ENCODE assay signal across 29 cellular contexts in genomic region chr10:110847351-110847750, GRCh38. TPM values are rescaled to one million over a fixed set of nuclear protein-coding genes. Genes with fewer than 3 reads are reported as not detected.
DNase-seq lines count a peak whose midpoint lies in the region; ATAC-seq and TF ChIP-seq lines count a peak whose summit lies in the region.
"Had no signal": no experiment of that assay in that cellular context is flagged by ENCODE, and none has a peak within 500 bp of the region (broad histone marks: within the 10 kb centered on the region; RNA-seq: fewer than 3 reads in every experiment).

No MANE protein-coding gene starts in this region.

- H3K4me2 ChIP-seq in neuronal stem cell (ENCODE audit: insufficient read depth, low read length, poor library complexity, severe bottlenecking): no peak overlapping the region

- H3K9me3 ChIP-seq in esophagus squamous epithelium (no peaks in the 10 kb centered on the region), neuronal stem cell (replicated peaks in 1 of 2; ENCODE audit: control insufficient read depth in 2 of 2, insufficient read depth in 1 of 2, low read depth in 1 of 2, low read length in 2 of 2) (no peaks in the 10 kb centered on the region), breast epithelium (no peaks in the 10 kb centered on the region)
- H3K9me3 ChIP-seq: left lung, SJSA1, tibial nerve had no signal

- H3K9me3 Mint-ChIP-seq in stimulated activated naive CD8-positive, alpha-beta T cell treated with anti-CD3 and anti-CD28 coated beads, Interleukin-15, amount 100 ng/mL, for 72 hours: peaks cover 4 to 7% of the 10 kb centered on the region in 2 donors
- no peaks in the 10 kb centered on the region for H3K9me3 Mint-ChIP-seq in HFFc6
- H3K9me3 Mint-ChIP-seq: activated T-helper 1 cell treated with anti-CD3 and anti-CD28 coated beads, Interleukin-12 subunit alpha, Interleukin-12 subunit beta, Interleukin-2, Interleukin-4 antibody, amounts not matched to agents 30 ng/mL and 10 ng/mL and 1 ng/mL, durations not matched to agents 14 hours and 24 hours and 36 hours; CD8-positive, alpha-beta memory T cell; memory B cell had no signal

- H3K4me1 Mint-ChIP-seq in stimulated activated naive CD8-positive, alpha-beta T cell treated with anti-CD3 and anti-CD28 coated beads, Interleukin-15, amount 100 ng/mL, for 72 hours: peaks cover 97% of the 10 kb centered on the region
- H3K4me1 Mint-ChIP-seq in HFFc6 (ENCODE audit: low read depth): peaks cover 9% of the 10 kb centered on the region

- no peak overlapping the region for H3K14ac ChIP-seq in neuronal stem cell (ENCODE audit: low read length)

- H3K18ac ChIP-seq in neuronal stem cell (ENCODE audit: low read length): no peak overlapping the region

- no peak overlapping the region for H3K4me3 Mint-ChIP-seq in stimulated activated naive CD8-positive, alpha-beta T cell treated with anti-CD3 and anti-CD28 coated beads, Interleukin-15, amount 100 ng/mL, for 72 hours
- no peak overlapping the region for H3K4me3 Mint-ChIP-seq in HFFc6
- H3K4me3 Mint-ChIP-seq: activated T-helper 1 cell treated with anti-CD3 and anti-CD28 coated beads, Interleukin-12 subunit alpha, Interleukin-12 subunit beta, Interleukin-2, Interleukin-4 antibody, amounts not matched to agents 30 ng/mL and 10 ng/mL and 1 ng/mL, durations not matched to agents 14 hours and 24 hours and 36 hours; CD8-positive, alpha-beta memory T cell; effector memory CD8-positive, alpha-beta T cell; memory B cell; T-cell had no signal

- no peak overlapping the region for H3K9ac ChIP-seq in neuronal stem cell (ENCODE audit: low read depth, low read length, poor library complexity)

- H4K8ac ChIP-seq in neuronal stem cell (ENCODE audit: low read depth, low read length): no peak overlapping the region

- H3K27ac Mint-ChIP-seq in stimulated activated naive CD8-positive, alpha-beta T cell treated with anti-CD3 and anti-CD28 coated beads, Interleukin-15, amount 100 ng/mL, for 72 hours: no peak overlapping the region
- no peak overlapping the region for H3K27ac Mint-ChIP-seq in HFFc6
- H3K27ac Mint-ChIP-seq: effector memory CD8-positive, alpha-beta T cell had no signal

- H3K27ac ChIP-seq in esophagus squamous epithelium: peak overlapping the region in 3 of 4 donors; percentile 76 to 91 (median 90)
- H3K27ac ChIP-seq in neuronal stem cell (replicated peaks; ENCODE audit: low read length): no peak overlapping the region
- no peak overlapping the region for H3K27ac ChIP-seq in breast epithelium
- H3K27ac ChIP-seq: left lung, SJSA1 had no signal

- no peak for TF ChIP-seq POLR2A in esophagus squamous epithelium (IDR thresholded peaks at IDR 0.05)
- TF ChIP-seq POLR2A in breast epithelium (IDR thresholded peaks at IDR 0.05): no peak

- H3K4me3 ChIP-seq in esophagus squamous epithelium (no peak overlapping the region), neuronal stem cell (ENCODE audit: low read length in 2 of 2) (no peak overlapping the region), breast epithelium (no peak overlapping the region)
- H3K4me3 ChIP-seq: left lung, SJSA1, tibial nerve had no signal

- H2AFZ ChIP-seq in neuronal stem cell (ENCODE audit: low read length): peak overlapping the region; percentile 27

- 81 to 85% methylated on average over 5 to 6 of the region's 6 CpGs for WGBS in esophagus squamous epithelium, 2 donors
- no CpG with 5 or more reads among the region's 6 CpGs for WGBS in neuronal stem cell (ENCODE audit: extremely low coverage in 2 of 2, insufficient read length in 2 of 2, insufficient replicate concordance in 1 of 2), 2 donors

- ATAC-seq in stimulated activated naive CD8-positive, alpha-beta T cell treated with anti-CD3 and anti-CD28 coated beads, Interleukin-15, Interleukin-2, amounts not matched to agents 100 U/mL and 50 U/mL, for 24 hours: no peak
- ATAC-seq in stimulated activated naive CD8-positive, alpha-beta T cell treated with anti-CD3 and anti-CD28 coated beads, Interleukin-15, amount 100 ng/mL, for 72 hours: no peak
- ATAC-seq: effector memory CD8-positive, alpha-beta T cell; left lung; T-cell had no signal

- H3K36me3 Mint-ChIP-seq in HFFc6 (ENCODE audit: low read depth): no peaks in the 10 kb centered on the region
- H3K36me3 Mint-ChIP-seq: CD8-positive, alpha-beta memory T cell; T-cell had no signal

- no peaks in the 10 kb centered on the region for H3K27me3 ChIP-seq in esophagus squamous epithelium
- H3K27me3 ChIP-seq in neuronal stem cell (ENCODE audit: control insufficient read depth in 3 of 3, insufficient read depth in 3 of 3, low read depth in 1 of 3, low read length in 3 of 3): no peaks in the 10 kb centered on the region
- H3K27me3 ChIP-seq in breast epithelium: no peaks in the 10 kb centered on the region
- H3K27me3 ChIP-seq: left lung, SJSA1, tibial nerve had no signal

- H2BK12ac ChIP-seq in neuronal stem cell (ENCODE audit: low read length): no peak overlapping the region

- no peak overlapping the region for H4K91ac ChIP-seq in neuronal stem cell (ENCODE audit: low read depth, low read length, poor library complexity)

- H3K36me3 ChIP-seq in esophagus squamous epithelium (no peaks in the 10 kb centered on the region), neuronal stem cell (replicated peaks in 1 of 2; ENCODE audit: control insufficient read depth in 2 of 2, insufficient read depth in 2 of 2, low read length in 2 of 2) (no peaks in the 10 kb centered on the region), breast epithelium (no peaks in the 10 kb centered on the region)
- H3K36me3 ChIP-seq: left lung, SJSA1, tibial nerve had no signal

- H2AK5ac ChIP-seq in neuronal stem cell (ENCODE audit: low read depth, low read length): no peak overlapping the region

- TF ChIP-seq CTCF in esophagus squamous epithelium (IDR thresholded peaks at IDR 0.05): no peak
- TF ChIP-seq CTCF in breast epithelium (IDR thresholded peaks at IDR 0.05): no peak
- TF ChIP-seq CTCF in HFFc6 (IDR thresholded peaks at IDR 0.05): no peak

- H2BK15ac ChIP-seq in neuronal stem cell (ENCODE audit: low read length): no peak overlapping the region

- H2BK5ac ChIP-seq in neuronal stem cell (ENCODE audit: low read length): no peak overlapping the region

- H3K79me1 ChIP-seq in neuronal stem cell (ENCODE audit: low read depth, low read length): no peaks in the 10 kb centered on the region

- H3K23ac ChIP-seq in neuronal stem cell (ENCODE audit: low read depth, low read length, poor library complexity): no peak overlapping the region

- no peaks in the 10 kb centered on the region for H3K27me3 Mint-ChIP-seq in stimulated activated naive CD8-positive, alpha-beta T cell treated with anti-CD3 and anti-CD28 coated beads, Interleukin-15, amount 100 ng/mL, for 72 hours
- peaks cover 23% of the 10 kb centered on the region for H3K27me3 Mint-ChIP-seq in HFFc6 (ENCODE audit: insufficient read depth)
- H3K27me3 Mint-ChIP-seq: effector memory CD8-positive, alpha-beta T cell; memory B cell; T-cell had no signal

- H2BK120ac ChIP-seq in neuronal stem cell (ENCODE audit: low read depth, low read length): no peak overlapping the region

- intact Hi-C loops in esophagus squamous epithelium (cut with DNase I) (no loop called here), breast epithelium (cut with DNase I; ENCODE audit: low total_unique reads) (no loop called here)

- no peak overlapping the region for H3K4ac ChIP-seq in neuronal stem cell (ENCODE audit: low read length)

- peak; percentile 2 for DNase-seq in stimulated activated naive CD8-positive, alpha-beta T cell treated with anti-CD3 and anti-CD28 coated beads, Interleukin-15, Interleukin-2, amounts not matched to agents 100 U/mL and 50 U/mL, for 24 hours
- DNase-seq in stimulated activated naive CD8-positive, alpha-beta T cell treated with anti-CD3 and anti-CD28 coated beads, Interleukin-15, amount 100 ng/mL, for 72 hours: no peak
- DNase-seq in esophagus squamous epithelium (lab: John Stamatoyannopoulos, UW): no peak
- DNase-seq in neuronal stem cell (ENCODE audit: low spot score): no peak
- DNase-seq in cerebellar nuclear complex (lab: John Stamatoyannopoulos, UW): no peak
- no peak for DNase-seq in NCI-H1092 treated with DMSO at 0.1 percent for 48 hours (lab: John Stamatoyannopoulos, UW)
- no peak for DNase-seq in breast epithelium (ENCODE audit: low spot score in 2 of 2)
- DNase-seq in HFFc6: no peak
- DNase-seq: activated CD4-positive, alpha-beta T cell treated with anti-CD3 and anti-CD28 coated beads, Interleukin-2, amount 50 U/mL, for 4 hours; activated CD4-positive, CD25-positive, alpha-beta regulatory T cell; activated naive CD4-positive, alpha-beta T cell treated with anti-CD3 and anti-CD28 coated beads, Interleukin-2, amount 50 U/mL, for 16 hours; anterior cingulate cortex; CD8-positive, alpha-beta memory T cell; cortex of kidney; effector memory CD8-positive, alpha-beta T cell; erythroblast; glutamatergic neuron; GOT3; left lung; NCI-H1105; NCI-H1930; NCI-H510A treated with DMSO at 0.1 percent for 48 hours; RPMI8226; stimulated activated CD4-positive, alpha-beta T cell treated with anti-CD3 and anti-CD28 coated beads, Interleukin-1b, Interleukin-23, amount 100 ng/mL, for 48 hours; T-cell had no signal

- H3K4me1 ChIP-seq in esophagus squamous epithelium: peaks cover 21 to 80% (median 27%) of the 10 kb centered on the region in 3 donors
- H3K4me1 ChIP-seq in neuronal stem cell (ENCODE audit: control insufficient read depth in 2 of 2, insufficient read depth in 1 of 2, low read depth in 1 of 2, low read length in 2 of 2): peaks cover 5 to 9% of the 10 kb centered on the region in 2 donors
- H3K4me1 ChIP-seq in breast epithelium: peaks cover 0 to 28% of the 10 kb centered on the region in 2 donors

RNA-seq across cellular contexts. Expression of gene PDCD4, which starts 24.4 kb away (rescaled TPM):
- total RNA-seq in esophagus squamous epithelium (100 to 1,000 TPM in 3 of 4 donors, 10 to 100 TPM in 1; 68.3 to 299 (median 171) TPM), breast epithelium (100 to 1,000 TPM; 101 to 319 (median 161) TPM)
- polyA plus RNA-seq in neuronal stem cell (2013, experiment 1 of 2): 86.5 TPM
- polyA plus RNA-seq in neuronal stem cell (2013, experiment 2 of 2): 87.2 TPM
- total RNA-seq in HFFc6 (2021; fragmentation: NEBNext Ultra II Directional; extraction: Animal tissue kit (Norgen Biotek cat#: 25700)): 10 to 100 TPM; 56.0 to 85.6 (median 72.8) TPM

Comparison
In these comparisons a context has a peak if more than half of its experiments do, and no peak if none do; other contexts are left out.
1. H3K27ac ChIP-seq: peak in esophagus squamous epithelium (3 of 4); none in neuronal stem cell (single experiment) and breast epithelium (0 of 2).